ENCODE assay signal across 10 cellular contexts in genomic region chr19:13132471-13133166, GRCh38. TPM values are rescaled to one million over a fixed set of nuclear protein-coding genes. Genes with fewer than 3 reads are reported as not detected.
DNase-seq lines count a peak whose midpoint lies in the region; ATAC-seq, FAIRE-seq and TF ChIP-seq lines count a peak whose summit lies in the region.
"Had no signal": no experiment of that assay in that cellular context is flagged by ENCODE, and none has a peak within 500 bp of the region (broad histone marks: within the 10 kb centered on the region; RNA-seq: fewer than 3 reads in every experiment).

No MANE protein-coding gene starts in this region.

- H3K4me2 ChIP-seq in astrocyte (ENCODE audit: low read length) (peak overlapping the region; percentile 52), osteoblast (ENCODE audit: insufficient read depth, low read length) (peak overlapping the region; percentile 57), neural progenitor cell (no peak overlapping the region)

- H3K4me3 Mint-ChIP-seq in T-helper 2 cell treated with Interferon-gamma antibody and Interleukin-4, amounts not matched to agents 5 μg/mL and 100 μg/mL, for 36 hours: peak overlapping the region; percentile 78
- H3K4me3 Mint-ChIP-seq in astrocyte (ENCODE audit: unreplicated experiment): no peak overlapping the region
- no peak overlapping the region for H3K4me3 Mint-ChIP-seq in neural progenitor cell

- peak overlapping the region; percentile 56 for H3K27ac ChIP-seq in astrocyte (ENCODE audit: low read depth, low read length)
- peak overlapping the region; percentile 77 for H3K27ac ChIP-seq in osteoblast (ENCODE audit: low read depth, low read length)
- no peak overlapping the region for H3K27ac ChIP-seq in pancreas
- no peak overlapping the region for H3K27ac ChIP-seq in neural progenitor cell

- peaks cover 29% of the 10 kb centered on the region for H3K4me1 Mint-ChIP-seq in T-helper 2 cell treated with Interferon-gamma antibody and Interleukin-4, amounts not matched to agents 5 μg/mL and 100 μg/mL, for 36 hours (ENCODE audit: low read depth)
- H3K4me1 Mint-ChIP-seq in astrocyte (ENCODE audit: low read depth, unreplicated experiment): peaks cover 25% of the 10 kb centered on the region
- peaks cover 13% of the 10 kb centered on the region for H3K4me1 Mint-ChIP-seq in neural progenitor cell

- DNase-seq in EL (peak; percentile 82), astrocyte (ENCODE audit: low read depth) (peak; percentile 84), osteoblast (ENCODE audit: insufficient read length, low spot score, missing footprints) (peak; percentile 97), NCI-H2171 treated with DMSO at 0.1 percent for 48 hours (lab: John Stamatoyannopoulos, UW) (no peak), pancreas (no peak), GM13977 (ENCODE audit: low spot score) (no peak), neural progenitor cell (ENCODE audit: low spot score) (no peak)
- peak; percentile 86 for DNase-seq in T-helper 2 cell treated with Interferon-gamma antibody and Interleukin-4, amounts not matched to agents 5 μg/mL and 100 μg/mL, for 36 hours (ENCODE audit: low spot score)
- DNase-seq: NCI-H1694 treated with DMSO at 0.1 percent for 48 hours had no signal

- H3K27me3 ChIP-seq in astrocyte (ENCODE audit: insufficient read depth, low read length) (no peaks in the 10 kb centered on the region), osteoblast (ENCODE audit: insufficient read depth, low read length) (no peaks in the 10 kb centered on the region), pancreas (no peaks in the 10 kb centered on the region), neural progenitor cell (no peaks in the 10 kb centered on the region)

- TF ChIP-seq CTCF in astrocyte (IDR thresholded peaks at IDR 0.05; ENCODE audit: insufficient read depth, low read depth, low read length): no peak
- TF ChIP-seq CTCF in osteoblast (IDR thresholded peaks at IDR 0.05; ENCODE audit: extremely low read depth, low read depth, low read length): no peak
- TF ChIP-seq CTCF in pancreas (IDR thresholded peaks at IDR 0.05): no peak
- TF ChIP-seq CTCF in GM13977 (IDR thresholded peaks at IDR 0.05; ENCODE audit: extremely low read depth, insufficient read depth, missing control alignments): no peak
- TF ChIP-seq CTCF in neural progenitor cell (IDR thresholded peaks at IDR 0.05): no peak

- H4K20me1 ChIP-seq in astrocyte (ENCODE audit: insufficient read depth, low read length) (peaks cover 96% of the 10 kb centered on the region), osteoblast (ENCODE audit: insufficient read depth, low read length) (peaks cover 67% of the 10 kb centered on the region), neural progenitor cell (ENCODE audit: low read depth) (peaks cover 96% of the 10 kb centered on the region)

- H2AFZ ChIP-seq in astrocyte (ENCODE audit: low read depth, low read length): no peak overlapping the region
- H2AFZ ChIP-seq in osteoblast (ENCODE audit: low read length): no peak overlapping the region
- H2AFZ ChIP-seq in neural progenitor cell (replicated peaks): no peak overlapping the region

- H3K36me3 ChIP-seq in astrocyte (ENCODE audit: insufficient read depth, low read length) (peaks cover 3% of the 10 kb centered on the region), osteoblast (ENCODE audit: insufficient read depth, low read length) (peaks cover 28% of the 10 kb centered on the region), pancreas (peaks cover 0 to 25% (median 0%) of the 10 kb centered on the region in 3 donors), neural progenitor cell (no peaks in the 10 kb centered on the region)

- no peak for ATAC-seq in pancreas

- FAIRE-seq in astrocyte (lab: Jason Lieb, UNC): peak; percentile 43
- FAIRE-seq in pancreas (lab: Jason Lieb, UNC): no peak

- peak overlapping the region; percentile 3 for H3K9ac ChIP-seq in astrocyte (ENCODE audit: low read length)
- no peak overlapping the region for H3K9ac ChIP-seq in neural progenitor cell

- intact Hi-C loops in pancreas (cut with DNase I): no loop called here

- H3K27ac Mint-ChIP-seq in T-helper 2 cell treated with Interferon-gamma antibody and Interleukin-4, amounts not matched to agents 5 μg/mL and 100 μg/mL, for 36 hours: peak overlapping the region; percentile 90
- H3K27ac Mint-ChIP-seq in astrocyte (ENCODE audit: unreplicated experiment): peak overlapping the region; percentile 54
- no peak overlapping the region for H3K27ac Mint-ChIP-seq in neural progenitor cell

- H3K9me3 Mint-ChIP-seq in T-helper 2 cell treated with Interferon-gamma antibody and Interleukin-4, amounts not matched to agents 5 μg/mL and 100 μg/mL, for 36 hours: no peaks in the 10 kb centered on the region
- H3K9me3 Mint-ChIP-seq in astrocyte (ENCODE audit: unreplicated experiment): no peaks in the 10 kb centered on the region
- no peaks in the 10 kb centered on the region for H3K9me3 Mint-ChIP-seq in neural progenitor cell

- H3K27me3 Mint-ChIP-seq in T-helper 2 cell treated with Interferon-gamma antibody and Interleukin-4, amounts not matched to agents 5 μg/mL and 100 μg/mL, for 36 hours (ENCODE audit: low read depth): no peaks in the 10 kb centered on the region
- H3K27me3 Mint-ChIP-seq in astrocyte (ENCODE audit: low read depth, unreplicated experiment) (no peaks in the 10 kb centered on the region), neural progenitor cell (ENCODE audit: insufficient read depth, low read depth) (peaks cover 3% of the 10 kb centered on the region)

- in situ Hi-C loops in GM13977 (cut with MboI; ENCODE audit: low pct_unique_long_range_greater_than_20kb, low sequenced_read_pairs, unreplicated experiment): no loop called here

- WGBS in pancreas, 2 donors: 83 to 84% methylated on average over 8 of the region's 8 CpGs

- H3K79me2 ChIP-seq in astrocyte (ENCODE audit: insufficient read depth, low read length): peaks cover 97% of the 10 kb centered on the region
- H3K79me2 ChIP-seq in osteoblast (ENCODE audit: insufficient read depth, low read length): peaks cover 91% of the 10 kb centered on the region
- H3K79me2 ChIP-seq in neural progenitor cell (ENCODE audit: low read depth): peaks cover 75% of the 10 kb centered on the region

- H3K4me1 ChIP-seq in astrocyte (ENCODE audit: insufficient read depth, low read length) (peaks cover 15% of the 10 kb centered on the region), osteoblast (ENCODE audit: insufficient read depth, low read length) (peaks cover 35% of the 10 kb centered on the region), pancreas (no peaks in the 10 kb centered on the region), neural progenitor cell (no peaks in the 10 kb centered on the region)

- H3K36me3 Mint-ChIP-seq in T-helper 2 cell treated with Interferon-gamma antibody and Interleukin-4, amounts not matched to agents 5 μg/mL and 100 μg/mL, for 36 hours (ENCODE audit: low read depth): peaks cover 17% of the 10 kb centered on the region
- H3K36me3 Mint-ChIP-seq in astrocyte (ENCODE audit: low read depth, unreplicated experiment) (peaks cover 15% of the 10 kb centered on the region), neural progenitor cell (peaks cover 12% of the 10 kb centered on the region)

- no peaks in the 10 kb centered on the region for H3F3A ChIP-seq in neural progenitor cell (ENCODE audit: low read depth)

- H3K4me3 ChIP-seq in astrocyte (ENCODE audit: insufficient read depth, low read depth, low read length): no peak overlapping the region
- no peak overlapping the region for H3K4me3 ChIP-seq in osteoblast (ENCODE audit: insufficient read depth, low read length)
- no peak overlapping the region for H3K4me3 ChIP-seq in pancreas
- H3K4me3 ChIP-seq in neural progenitor cell: no peak overlapping the region
- H3K4me3 ChIP-seq: lung had no signal

- no peaks in the 10 kb centered on the region for H3K9me3 ChIP-seq in astrocyte (ENCODE audit: insufficient read depth, low read depth, low read length)
- no peaks in the 10 kb centered on the region for H3K9me3 ChIP-seq in osteoblast (ENCODE audit: low read depth, low read length)
- H3K9me3 ChIP-seq in pancreas: no peaks in the 10 kb centered on the region
- no peaks in the 10 kb centered on the region for H3K9me3 ChIP-seq in neural progenitor cell (ENCODE audit: low read depth)

RNA-seq across cellular contexts. Expression of gene NACC1, which starts 14.6 kb away (rescaled TPM):
- total RNA-seq in astrocyte (96.4 and 104 TPM in 2 replicates), osteoblast (53.9 and 62.5 TPM in 2 replicates), pancreas (10 to 100 TPM in 5 of 6 donors, 1 to 10 TPM in 1; 9.8 to 25.3 (median 14.1) TPM), neural progenitor cell (ENCODE audit: low replicate concordance) (34.7 and 108 TPM in 2 replicates)
- polyA plus RNA-seq in pancreas: 10 to 100 TPM in 1 of 2 donors, 1 to 10 TPM in 1; 7.0 to 19.8 TPM

RNA-seq across cellular contexts. Expression of gene TRMT1, which starts 16.1 kb away (rescaled TPM):
- 43.0 and 43.3 TPM in 2 replicates for total RNA-seq in astrocyte
- total RNA-seq in osteoblast: 18.6 and 29.7 TPM in 2 replicates
- total RNA-seq in pancreas: 10 to 100 TPM; 12.7 to 29.2 (median 19.1) TPM
- polyA plus RNA-seq in pancreas: 100 to 1,000 TPM in 1 of 2 donors, 10 to 100 TPM in 1; 85.5 to 108 TPM
- 30.2 and 49.0 TPM in 2 replicates for total RNA-seq in neural progenitor cell (ENCODE audit: low replicate concordance)

RNA-seq across cellular contexts. Expression of gene STX10, which starts 17.6 kb away (rescaled TPM):
- total RNA-seq in astrocyte: 39.7 and 39.8 TPM in 2 replicates
- 78.4 and 81.1 TPM in 2 replicates for total RNA-seq in osteoblast
- total RNA-seq in pancreas: 10 to 100 TPM; 14.0 to 24.6 (median 17.0) TPM
- polyA plus RNA-seq in pancreas: 10 to 100 TPM; 61.4 to 73.5 TPM
- total RNA-seq in neural progenitor cell (ENCODE audit: low replicate concordance): 36.5 and 51.2 TPM in 2 replicates

RNA-seq across cellular contexts. Expression of gene IER2, which starts 17.6 kb away (rescaled TPM):
- total RNA-seq in astrocyte (58.7 and 71.3 TPM in 2 replicates), osteoblast (14.8 and 15.9 TPM in 2 replicates), pancreas (10 to 100 TPM; 32.4 to 59.2 (median 37.7) TPM), neural progenitor cell (ENCODE audit: low replicate concordance) (13.7 and 55.4 TPM in 2 replicates)
- 100 to 1,000 TPM in 1 of 2 donors, 10 to 100 TPM in 1; 80.7 to 179 TPM for polyA plus RNA-seq in pancreas

RNA-seq across cellular contexts. Expression of gene LYL1, which starts 30.0 kb away (rescaled TPM):
- total RNA-seq in astrocyte (0.27 TPM in 1 of 2 replicates, not detected in the other), osteoblast (0.29 and 0.36 TPM in 2 replicates), pancreas (1 to 10 TPM in 4 of 6 donors, under 1 TPM in 2; 0.51 to 5.5 (median 1.7) TPM), neural progenitor cell (ENCODE audit: low replicate concordance) (0.88 and 2.2 TPM in 2 replicates)
- 1 to 10 TPM; 2.6 to 3.6 TPM for polyA plus RNA-seq in pancreas

Comparison
In these comparisons a context has a peak if more than half of its experiments do, and no peak if none do; other contexts are left out.
1. DNase-seq: peak in EL (single experiment), T-helper 2 cell treated with Interferon-gamma antibody and Interleukin-4, amounts not matched to agents 5 μg/mL and 100 μg/mL, for 36 hours (single experiment), astrocyte (single experiment) and osteoblast (single experiment); none in NCI-H2171 treated with DMSO at 0.1 percent for 48 hours (single experiment), pancreas (0 of 6), GM13977 (single experiment) and neural progenitor cell (single experiment).
2. H3K27ac ChIP-seq: peak in astrocyte (single experiment) and osteoblast (single experiment); none in pancreas (0 of 4) and neural progenitor cell (single experiment).